1 cellular context compared by ENCODE assay signal in genomic region chr12:32444895-32445294, GRCh38.
A peak's percentile ranks its signal among the peaks of the same experiment; 100 is the strongest.
TF ChIP-seq lines count a peak whose summit lies in the region.

No MANE protein-coding gene starts in this region.

TF ChIP-seq in HepG2, 621 proteins besides CTCF, POLR2A, EP300 and RAD21 (continued from another document):
- TF ChIP-seq SSRP1 (CRISPR knock-in tag; IDR thresholded peaks at IDR 0.05), result no peak
- 0 out of 2 replicates have a peak, but pooled peaks have one; percentile 31 for TF ChIP-seq ATF2 (CRISPR knock-in tag; IDR thresholded peaks at IDR 0.05)
- TF ChIP-seq SOX5 (CRISPR knock-in tag; IDR thresholded peaks at IDR 0.05; ENCODE audit: borderline replicate concordance), result peak; percentile 33; the same call in 1 of the 2 replicates
- no peak for TF ChIP-seq DRAP1 (CRISPR knock-in tag; IDR thresholded peaks at IDR 0.05)
- no peak for TF ChIP-seq ZHX1 (CRISPR knock-in tag; IDR thresholded peaks at IDR 0.05; ENCODE audit: low read depth)
- TF ChIP-seq ZNF672 (CRISPR knock-in tag; IDR thresholded peaks at IDR 0.05), result no peak
- TF ChIP-seq IKZF1 (IDR thresholded peaks at IDR 0.05), result no peak
- no peak for TF ChIP-seq TRIM24 (CRISPR knock-in tag; IDR thresholded peaks at IDR 0.05)
- no peak for TF ChIP-seq CHD2 (IDR thresholded peaks at IDR 0.05; ENCODE audit: low read depth, low read length)
- no peak for TF ChIP-seq CENPT (CRISPR knock-in tag; IDR thresholded peaks at IDR 0.05; ENCODE audit: low read depth)
- no peak for TF ChIP-seq TARDBP (CRISPR knock-in tag; IDR thresholded peaks at IDR 0.05)
- TF ChIP-seq STAT6 (CRISPR knock-in tag; IDR thresholded peaks at IDR 0.05; ENCODE audit: borderline replicate concordance), result no peak
- 0 out of 2 replicates have a peak, but pooled peaks have one; percentile 23 for TF ChIP-seq NCOR1 (IDR thresholded peaks at IDR 0.05; ENCODE audit: borderline replicate concordance, low read length)
- TF ChIP-seq ARNT (IDR thresholded peaks at IDR 0.05), result no peak
- peak; percentile 70 for TF ChIP-seq ARID5B (CRISPR knock-in tag; IDR thresholded peaks at IDR 0.05)
- no peak for TF ChIP-seq HCFC1 (IDR thresholded peaks at IDR 0.05; ENCODE audit: low read depth, low read length)
- TF ChIP-seq PHF20 (CRISPR knock-in tag; IDR thresholded peaks at IDR 0.05), result no peak
- TF ChIP-seq NFE2 (CRISPR knock-in tag; IDR thresholded peaks at IDR 0.05), result no peak
- no peak for TF ChIP-seq SNRNP70 (IDR thresholded peaks at IDR 0.05; ENCODE audit: low read depth, low read length)
- no peak for TF ChIP-seq NFYB (CRISPR knock-in tag; IDR thresholded peaks at IDR 0.05)
- no peak for TF ChIP-seq ZNF883 (CRISPR knock-in tag; IDR thresholded peaks at IDR 0.05; ENCODE audit: not compliant biosample characterization)
- no peak for TF ChIP-seq ZNF737 (CRISPR knock-in tag; IDR thresholded peaks at IDR 0.05; ENCODE audit: borderline replicate concordance)
- TF ChIP-seq ZNF646 (CRISPR knock-in tag; IDR thresholded peaks at IDR 0.05), result no peak
- TF ChIP-seq ZNF841 (CRISPR knock-in tag; IDR thresholded peaks at IDR 0.05; ENCODE audit: borderline replicate concordance), result no peak
- no peak for TF ChIP-seq RBM22 (optimal IDR thresholded peaks at IDR 0.05; ENCODE audit: low read length)
- TF ChIP-seq HNF1A (IDR thresholded peaks at IDR 0.05; ENCODE audit: low read depth), result no peak
- no peak for TF ChIP-seq HNF1A (CRISPR knock-in tag; IDR thresholded peaks at IDR 0.05; ENCODE audit: borderline replicate concordance)
- no peak for TF ChIP-seq ELF4 (CRISPR knock-in tag; IDR thresholded peaks at IDR 0.05; ENCODE audit: borderline replicate concordance)
- no peak for TF ChIP-seq ZNF790 (CRISPR knock-in tag; IDR thresholded peaks at IDR 0.05; ENCODE audit: borderline replicate concordance)
- no peak for TF ChIP-seq RCOR2 (CRISPR knock-in tag; IDR thresholded peaks at IDR 0.05)
